Comparison of ENCODE assay signal across 8 cellular contexts in the genomic region with DNA sequence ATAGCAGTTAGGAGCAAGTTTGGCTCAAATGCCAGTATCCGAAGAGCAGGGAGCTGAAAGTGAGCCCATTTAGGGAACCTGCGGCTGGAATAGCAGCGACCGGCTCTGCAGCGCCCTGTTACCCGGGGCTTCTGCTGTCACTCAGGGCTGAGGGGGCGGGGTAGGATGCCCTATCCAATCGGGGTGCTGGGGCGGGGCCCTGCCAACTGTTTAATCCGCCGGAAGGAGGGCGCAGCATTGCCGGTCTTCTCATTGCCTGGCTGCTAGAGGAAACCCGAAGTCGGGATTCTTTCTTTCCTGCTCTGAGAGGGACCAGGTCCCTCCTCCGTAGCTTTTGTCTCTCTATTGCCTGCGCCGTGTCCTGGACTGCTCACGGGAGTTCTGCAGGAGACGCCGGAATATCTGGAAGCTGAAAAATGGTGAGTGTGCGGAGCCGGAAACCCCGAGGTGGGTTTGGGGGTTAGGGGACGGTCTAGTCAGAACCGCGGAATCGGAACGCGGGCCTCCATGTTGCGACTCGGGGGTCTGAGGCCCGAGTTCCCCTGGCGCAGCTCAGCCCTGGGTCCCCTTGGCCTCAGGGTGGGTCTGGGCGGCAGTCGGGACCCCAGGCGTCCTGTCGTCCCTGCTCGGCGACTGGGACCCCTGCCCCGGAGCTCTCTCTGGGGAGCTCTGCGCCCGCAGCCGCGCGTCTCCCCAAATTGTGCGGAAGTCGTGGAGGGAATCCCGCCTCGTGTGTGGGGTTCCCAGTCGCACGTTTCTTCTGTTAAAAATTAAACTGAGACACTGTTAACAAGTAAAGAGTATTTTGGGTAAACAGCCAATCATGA. TPM values are rescaled to one million over a fixed set of nuclear protein-coding genes. Genes with fewer than 3 reads are reported as not detected.
DNase-seq lines count a peak whose midpoint lies in the region; ATAC-seq and TF ChIP-seq lines count a peak whose summit lies in the region.

No MANE protein-coding gene starts in this region.

- H3K27me3 ChIP-seq in iPS-20b (ENCODE audit: insufficient read depth, low read length) (no peaks in the 10 kb centered on the region), skeletal muscle tissue (ENCODE audit: control insufficient read depth in 3 of 3, insufficient read depth in 3 of 3, low read length in 3 of 3) (no peaks in the 10 kb centered on the region)

- H3K27ac ChIP-seq in iPS-20b (ENCODE audit: low read length) (peak overlapping the region; percentile 71), skeletal muscle tissue (ENCODE audit: low read depth, low read length) (peak overlapping the region; percentile 93)

- no peaks in the 10 kb centered on the region for H3K4me1 ChIP-seq in iPS-20b (ENCODE audit: insufficient read depth, low read length)
- peaks cover 2 to 11% (median 7%) of the 10 kb centered on the region in 3 donors for H3K4me1 ChIP-seq in skeletal muscle tissue (ENCODE audit: control insufficient read depth in 3 of 3, insufficient read depth in 3 of 3, low read length in 3 of 3)

- ATAC-seq in HG02884 (IDR thresholded peaks at IDR 0.05; ENCODE audit: unreplicated experiment), result peak; percentile 63

- H3K36me3 ChIP-seq in iPS-20b (ENCODE audit: insufficient read depth, low read depth, low read length) (peaks cover 15% of the 10 kb centered on the region), skeletal muscle tissue (ENCODE audit: control insufficient read depth in 3 of 3, insufficient read depth in 3 of 3, low read length in 3 of 3) (peaks cover 0 to 2% (median 0%) of the 10 kb centered on the region in 3 donors)

- H3K9me3 ChIP-seq in iPS-20b (ENCODE audit: insufficient read depth, low read depth, low read length) (peaks cover 4% of the 10 kb centered on the region), skeletal muscle tissue (ENCODE audit: control insufficient read depth in 3 of 3, low read length in 3 of 3) (peaks cover 0 to 3% (median under 1%) of the 10 kb centered on the region in 3 donors)

- peak overlapping the region; percentile 98 for H3K9ac ChIP-seq in iPS-20b (ENCODE audit: low read depth, low read length)
- peak overlapping the region; percentile 87 to 95 (median 95) for H3K9ac ChIP-seq in skeletal muscle tissue (ENCODE audit: low read depth in 1 of 3, low read length in 3 of 3)

- H3K4me3 ChIP-seq in GM12875 (ENCODE audit: low read depth, low read length), result peak overlapping the region; percentile 99
- H3K4me3 ChIP-seq in iPS-20b (ENCODE audit: low read length), result peak overlapping the region; percentile 100
- peak overlapping the region; percentile 90 to 92 (median 91) for H3K4me3 ChIP-seq in skeletal muscle tissue (ENCODE audit: low read length in 3 of 3)

- TF ChIP-seq CTCF in GM12875 (IDR thresholded peaks at IDR 0.05; ENCODE audit: borderline replicate concordance, insufficient read depth, low read depth, low read length), result no peak

- peak; percentile 81 for DNase-seq in NCI-H2107 (lab: John Stamatoyannopoulos, UW)
- DNase-seq in UCSD-AML1 (lab: John Stamatoyannopoulos, UW; ENCODE audit: unreplicated experiment), result peak; percentile 94
- peak; percentile 65 for DNase-seq in brain pericyte (ENCODE audit: low read depth, low spot score)
- no peak for DNase-seq in HuH-7 (ENCODE audit: low spot score)

RNA-seq across cellular contexts. Expression of a gene that starts 22.8 kb away (rescaled TPM):
- 2.1 TPM for total RNA-seq in skeletal muscle tissue

RNA-seq across cellular contexts. Expression of a gene that starts 47.9 kb away (rescaled TPM):
- total RNA-seq in skeletal muscle tissue, result 4.2 TPM
